Comparison of ENCODE assay signal across 8 cellular contexts in genomic region chr17:386145-386876, GRCh38. TPM values are rescaled to one million over a fixed set of nuclear protein-coding genes. Genes with fewer than 3 reads are reported as not detected.
DNase-seq lines count a peak whose midpoint lies in the region; ATAC-seq and TF ChIP-seq lines count a peak whose summit lies in the region.

No MANE protein-coding gene starts in this region.

- no peak overlapping the region for H3K9ac ChIP-seq in SK-N-MC (ENCODE audit: insufficient read length)

- no peaks in the 10 kb centered on the region for H3K27me3 ChIP-seq in right atrium auricular region

- H3K4me3 ChIP-seq in SK-N-MC (peak overlapping the region; percentile 58), right atrium auricular region (peak overlapping the region; percentile 45 to 61), skeletal muscle cell (ENCODE audit: low read depth, low read length) (peak overlapping the region; percentile 39)

- no peak overlapping the region for H3K27ac Mint-ChIP-seq in activated naive CD8-positive, alpha-beta T cell treated with anti-CD3 and anti-CD28 coated beads for 36 hours

- peak overlapping the region; percentile 69 for H3K4me3 Mint-ChIP-seq in activated naive CD8-positive, alpha-beta T cell treated with anti-CD3 and anti-CD28 coated beads for 36 hours

- H3K27ac ChIP-seq in SK-N-MC (no peak overlapping the region), right atrium auricular region (peak overlapping the region; percentile 37 to 60)

- no peaks in the 10 kb centered on the region for H3K9me3 Mint-ChIP-seq in activated naive CD8-positive, alpha-beta T cell treated with anti-CD3 and anti-CD28 coated beads for 36 hours

- no peaks in the 10 kb centered on the region for H3K36me3 Mint-ChIP-seq in activated naive CD8-positive, alpha-beta T cell treated with anti-CD3 and anti-CD28 coated beads for 36 hours

- H3K4me1 ChIP-seq in right atrium auricular region = peaks cover 0 to 17% of the 10 kb centered on the region in 2 donors

- H3K4me1 Mint-ChIP-seq in activated naive CD8-positive, alpha-beta T cell treated with anti-CD3 and anti-CD28 coated beads for 36 hours = peaks cover 12% of the 10 kb centered on the region

- no peaks in the 10 kb centered on the region for H3K36me3 ChIP-seq in SK-N-MC (ENCODE audit: insufficient read depth, low read length)
- no peaks in the 10 kb centered on the region for H3K36me3 ChIP-seq in right atrium auricular region

- peak; percentile 85 to 87 for TF ChIP-seq CTCF in right atrium auricular region (IDR thresholded peaks at IDR 0.05)

- no peaks in the 10 kb centered on the region for H3K9me3 ChIP-seq in SK-N-MC (ENCODE audit: low read depth, low read length)
- H3K9me3 ChIP-seq in right atrium auricular region = no peaks in the 10 kb centered on the region

- peak; percentile 59 for ATAC-seq in HG02970 (IDR thresholded peaks at IDR 0.05; ENCODE audit: low FRiP score, unreplicated experiment)
- ATAC-seq in HG03469 (IDR thresholded peaks at IDR 0.05; ENCODE audit: unreplicated experiment) = no peak
- ATAC-seq in GM21367 (IDR thresholded peaks at IDR 0.05; ENCODE audit: unreplicated experiment) = no peak

- DNase-seq in ELF-1 (ENCODE audit: low read depth, low spot score) (peak; percentile 69), SK-N-MC (ENCODE audit: low read depth, low spot score) (no peak), right atrium auricular region (ENCODE audit: low spot score) (peak; percentile 82), skeletal muscle cell (ENCODE audit: low read depth) (no peak)
- DNase-seq in activated naive CD8-positive, alpha-beta T cell treated with anti-CD3 and anti-CD28 coated beads for 36 hours = peak; percentile 74

- H3K27me3 Mint-ChIP-seq in activated naive CD8-positive, alpha-beta T cell treated with anti-CD3 and anti-CD28 coated beads for 36 hours = peaks cover 10% of the 10 kb centered on the region

RNA-seq across cellular contexts. Expression of gene RPH3AL, which starts 33.7 kb away (rescaled TPM):
- 1 to 10 TPM in 1 of 2 experiments, under 1 TPM in 1; 0.64 to 1.2 TPM for total RNA-seq in activated naive CD8-positive, alpha-beta T cell treated with anti-CD3 and anti-CD28 coated beads for 36 hours
- 10 to 100 TPM in 1 of 2 donors, 1 to 10 TPM in 1; 7.2 to 13.1 TPM for total RNA-seq in right atrium auricular region

RNA-seq across cellular contexts. Expression of gene RFLNB, which starts 59.4 kb away (rescaled TPM):
- 10 to 100 TPM; 37.3 to 38.4 TPM for total RNA-seq in activated naive CD8-positive, alpha-beta T cell treated with anti-CD3 and anti-CD28 coated beads for 36 hours
- 10 to 100 TPM in 1 of 2 donors, 1 to 10 TPM in 1; 9.5 to 16.8 TPM for total RNA-seq in right atrium auricular region

Comparison
In these comparisons a context has a peak if more than half of its experiments do, and no peak if none do; other contexts are left out.
1. DNase-seq: peak in ELF-1 (single experiment), activated naive CD8-positive, alpha-beta T cell treated with anti-CD3 and anti-CD28 coated beads for 36 hours (single experiment) and right atrium auricular region (single experiment); none in SK-N-MC (single experiment) and skeletal muscle cell (single experiment).
2. Peak in every context shown above with its lines, with median percentiles within 50 percentile points of each other: H3K4me3 ChIP-seq.